8 cellular contexts compared by ENCODE assay signal in genomic region chr20:17966432-17967312, GRCh38. TPM values are rescaled to one million over a fixed set of nuclear protein-coding genes. Genes with fewer than 3 reads are reported as not detected.
DNase-seq lines count a peak whose midpoint lies in the region; ATAC-seq and TF ChIP-seq lines count a peak whose summit lies in the region.

No MANE protein-coding gene starts in this region.

- POLR2A ChIA-PET in AG04450 (lab: Yijun Ruan, JAX), result interaction anchor here (0.7 to 1.0 kb wide), 2 partner anchors 9 to 303 kb away, joined by 3 to 7 read pairs; no protein-coding TSS in a partner anchor
- POLR2A ChIA-PET in naive thymus-derived CD8-positive, alpha-beta T cell (lab: Charles Lee), result interaction anchor here (0.6 to 4.1 kb wide), 8 partner anchors 8 to 541 kb away, joined by 3 to 25 read pairs (median 6); partner anchors contain the start of genes DZANK1, KAT14, PET117 and POLR3F

- peak overlapping the region; percentile 34 for H3K27ac ChIP-seq in AG04450 (ENCODE audit: low read depth, low read length)
- H3K27ac ChIP-seq in ectodermal cell (ENCODE audit: insufficient read depth, low read depth, low read length, poor library complexity, severe bottlenecking), result no peak overlapping the region

- peaks cover 35 to 82% (median 77%) of the 10 kb centered on the region in 4 donors for H3K4me1 Mint-ChIP-seq in naive thymus-derived CD8-positive, alpha-beta T cell

- H3K4me3 ChIP-seq in AG04450 (ENCODE audit: low read depth, low read length), result peak overlapping the region; percentile 96
- peak overlapping the region; percentile 98 for H3K4me3 ChIP-seq in ectodermal cell (ENCODE audit: insufficient read depth, low read depth, low read length)

- peaks cover 0 to 3% (median 0%) of the 10 kb centered on the region in 3 donors for H3K36me3 Mint-ChIP-seq in naive thymus-derived CD8-positive, alpha-beta T cell

- no peak for DNase-seq in AG04450 (ENCODE audit: low read depth, low spot score)
- peak; percentile 45 for DNase-seq in GM13977 (ENCODE audit: low spot score)
- peak; percentile 62 for DNase-seq in RPMI7951 (ENCODE audit: low read depth)
- peak in 3 of 10 donors; percentile 42 to 50 (median 46) for DNase-seq in naive thymus-derived CD8-positive, alpha-beta T cell
- DNase-seq in nucleus accumbens (lab: John Stamatoyannopoulos, UW), result no peak
- no peak for DNase-seq in OCI-M2 (lab: John Stamatoyannopoulos, UW; ENCODE audit: unreplicated experiment)
- no peak for DNase-seq in GM19240 (ENCODE audit: insufficient read length, low spot score)

- H3K27me3 ChIP-seq in AG04450 (ENCODE audit: control insufficient read depth, insufficient read depth, low read length), result no peaks in the 10 kb centered on the region
- H3K27me3 ChIP-seq in ectodermal cell (ENCODE audit: control insufficient read depth, insufficient read depth, low read length, poor library complexity, severe bottlenecking), result no peaks in the 10 kb centered on the region

- H3K27ac Mint-ChIP-seq in naive thymus-derived CD8-positive, alpha-beta T cell, result peak overlapping the region; percentile 79 to 97 (median 94)

- H3K4me3 Mint-ChIP-seq in naive thymus-derived CD8-positive, alpha-beta T cell, result peak overlapping the region; percentile 82 to 95 (median 91)

- in situ Hi-C loops in GM13977 (cut with MboI; ENCODE audit: low pct_unique_long_range_greater_than_20kb, low sequenced_read_pairs, unreplicated experiment), result no loop called here

- H3K36me3 ChIP-seq in ectodermal cell (ENCODE audit: control insufficient read depth, insufficient read depth, low read length), result no peaks in the 10 kb centered on the region

- H3K9me3 ChIP-seq in AG04450 (ENCODE audit: control insufficient read depth, insufficient read depth, low read length) (peaks cover 4% of the 10 kb centered on the region; the same call in 1 of the 2 replicates), ectodermal cell (ENCODE audit: control insufficient read depth, low read length) (no peaks in the 10 kb centered on the region)

- H3K9me3 Mint-ChIP-seq in naive thymus-derived CD8-positive, alpha-beta T cell, result no peaks in the 10 kb centered on the region

- peak; percentile 34; the same call in 1 of the 2 replicates for TF ChIP-seq CTCF in AG04450 (IDR thresholded peaks at IDR 0.05; ENCODE audit: low read depth, low read length)
- peak; percentile 15 for TF ChIP-seq CTCF in GM13977 (IDR thresholded peaks at IDR 0.05; ENCODE audit: extremely low read depth, insufficient read depth, missing control alignments)

- peaks cover 11% of the 10 kb centered on the region for H3K4me1 ChIP-seq in ectodermal cell (ENCODE audit: control insufficient read depth, insufficient read depth, low read length)

- 5 to 6% methylated on average over 4 to 5 of the region's 9 CpGs for WGBS in ectodermal cell, 2 experiments

- ATAC-seq in naive thymus-derived CD8-positive, alpha-beta T cell, result peak; percentile 9 to 34

- CTCF ChIA-PET in AG04450 (lab: Charles Lee), result interaction anchor here (0.7 to 1.2 kb wide), 6 partner anchors 8 to 372 kb away, joined by 3 to 8 read pairs (median 4); no protein-coding TSS in a partner anchor

- H3K27me3 Mint-ChIP-seq in naive thymus-derived CD8-positive, alpha-beta T cell, result no peaks in the 10 kb centered on the region

RNA-seq across cellular contexts. Expression of gene SNX5, which starts 1.9 kb away (rescaled TPM):
- 109 and 150 TPM in 2 replicates for polyA plus RNA-seq in AG04450 (2011; rRNA removed)
- polyA minus RNA-seq in AG04450 (2011; rRNA and poly(A)+ RNA removed), result 96.3 and 104 TPM in 2 replicates
- total RNA-seq in RPMI7951 (2014; rRNA removed; shearing (Covaris generic)), result 187 and 228 TPM in 2 replicates
- 165 TPM for polyA plus RNA-seq in ectodermal cell (2013, experiment 1 of 4)
- 165 TPM for polyA plus RNA-seq in ectodermal cell (2013, experiment 2 of 4)
- 156 TPM for polyA plus RNA-seq in ectodermal cell (2013, experiment 3 of 4)
- 159 TPM for polyA plus RNA-seq in ectodermal cell (2013, experiment 4 of 4)
- 10 to 100 TPM; 56.9 to 68.2 TPM for total RNA-seq in naive thymus-derived CD8-positive, alpha-beta T cell
- 10 to 100 TPM; 38.8 to 58.6 (median 44.4) TPM for polyA plus RNA-seq in naive thymus-derived CD8-positive, alpha-beta T cell

RNA-seq across cellular contexts. Expression of gene MGME1, which starts 2.1 kb away (rescaled TPM):
- 9.9 and 13.5 TPM in 2 replicates for polyA plus RNA-seq in AG04450 (2011; rRNA removed)
- polyA minus RNA-seq in AG04450 (2011; rRNA and poly(A)+ RNA removed), result 8.7 and 11.0 TPM in 2 replicates
- 25.6 and 26.0 TPM in 2 replicates for total RNA-seq in RPMI7951 (2014; rRNA removed; shearing (Covaris generic))
- 57.5 TPM for polyA plus RNA-seq in ectodermal cell (2013, experiment 1 of 4)
- polyA plus RNA-seq in ectodermal cell (2013, experiment 2 of 4), result 51.5 TPM
- polyA plus RNA-seq in ectodermal cell (2013, experiment 3 of 4), result 46.2 TPM
- 39.1 TPM for polyA plus RNA-seq in ectodermal cell (2013, experiment 4 of 4)
- total RNA-seq in naive thymus-derived CD8-positive, alpha-beta T cell, result 10 to 100 TPM; 10.4 to 11.5 TPM
- 1 to 10 TPM; 1.1 to 5.1 (median 2.1) TPM for polyA plus RNA-seq in naive thymus-derived CD8-positive, alpha-beta T cell

Comparison
In these comparisons a context has a peak if more than half of its experiments do, and no peak if none do; other contexts are left out.
1. DNase-seq: peak in GM13977 (single experiment) and RPMI7951 (single experiment); none in AG04450 (single experiment), nucleus accumbens (0 of 56), OCI-M2 (single experiment) and GM19240 (single experiment).